Comparison of ENCODE assay signal across 7 cellular contexts in the genomic region with DNA sequence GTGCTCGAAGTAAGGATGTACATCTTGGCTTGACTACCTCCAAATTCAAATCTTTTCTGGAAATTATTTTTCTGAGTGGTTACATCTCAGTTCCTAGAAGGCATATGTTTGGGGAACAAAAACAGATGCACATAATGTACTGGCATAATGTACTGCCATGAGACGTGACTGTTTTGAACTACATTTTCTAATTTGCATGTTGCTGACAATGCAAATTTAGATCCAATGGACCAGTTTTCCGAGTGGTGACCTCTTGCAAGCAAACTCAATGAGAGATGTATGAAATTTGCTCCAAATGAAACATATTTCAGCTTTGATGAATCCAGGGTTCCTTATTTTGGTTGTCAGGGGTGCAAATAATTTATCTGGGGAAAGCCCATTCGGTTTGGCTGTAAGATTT.
"Had no signal": no experiment of that assay in that cellular context is flagged by ENCODE, and none has a peak within 500 bp of the region (broad histone marks: within the 10 kb centered on the region; RNA-seq: fewer than 3 reads in every experiment).

No MANE protein-coding gene starts in this region.

- H3K36me3 Mint-ChIP-seq: IgD-negative memory B cell had no signal

- H2AFZ ChIP-seq: GM23248 had no signal

- H3K9ac ChIP-seq: GM23248 had no signal

- H3K4me3 Mint-ChIP-seq: H9, IgD-negative memory B cell had no signal

- H3K27ac ChIP-seq: GM23248 had no signal

- H3K27ac Mint-ChIP-seq: H9, IgD-negative memory B cell had no signal

- H3K4me1 Mint-ChIP-seq: H9 had no signal

- H3K27me3 Mint-ChIP-seq: IgD-negative memory B cell had no signal

- FAIRE-seq: H54 had no signal

- DNase-seq: GM23248, GOT3, H9, HCEC 1CT, KG1 had no signal

- H3K4me3 ChIP-seq: GM23248 had no signal
